3 cellular contexts compared by ENCODE assay signal in genomic region chr11:118439656-118440055, GRCh38.
TF ChIP-seq lines count a peak whose summit lies in the region.

No MANE protein-coding gene starts in this region.

TF ChIP-seq in SK-N-SH, 30 proteins besides CTCF, POLR2A, EP300 and RAD21:
- TF ChIP-seq FOXJ3 (CRISPR knock-in tag; IDR thresholded peaks at IDR 0.05): no peak
- TF ChIP-seq ELF1 (IDR thresholded peaks at IDR 0.05): no peak
- TF ChIP-seq TAF1 (IDR thresholded peaks at IDR 0.05; ENCODE audit: borderline replicate concordance, low read depth, low read length): no peak
- TF ChIP-seq FOSL2 (IDR thresholded peaks at IDR 0.05; ENCODE audit: borderline replicate concordance, low read depth): no peak
- TF ChIP-seq GATA2 (CRISPR knock-in tag; IDR thresholded peaks at IDR 0.05): no peak
- no peak for TF ChIP-seq FOXM1 (IDR thresholded peaks at IDR 0.05; ENCODE audit: low read depth)
- no peak for TF ChIP-seq JUND (IDR thresholded peaks at IDR 0.05)
- no peak for TF ChIP-seq GABPA (IDR thresholded peaks at IDR 0.05; ENCODE audit: low read depth)
- no peak for TF ChIP-seq ZBTB33 (IDR thresholded peaks at IDR 0.05; ENCODE audit: borderline replicate concordance, low read depth)
- no peak for TF ChIP-seq PBX3 (IDR thresholded peaks at IDR 0.05)
- TF ChIP-seq SIN3A (IDR thresholded peaks at IDR 0.05; ENCODE audit: borderline replicate concordance, low read depth, low read length): no peak
- no peak for TF ChIP-seq TEAD4 (IDR thresholded peaks at IDR 0.05; ENCODE audit: borderline replicate concordance, insufficient read depth)
- TF ChIP-seq NFIC (IDR thresholded peaks at IDR 0.05; ENCODE audit: borderline replicate concordance): no peak
- no peak for TF ChIP-seq NRF1 (IDR thresholded peaks at IDR 0.05; ENCODE audit: low read depth, low read length)
- TF ChIP-seq USF2 (IDR thresholded peaks at IDR 0.05; ENCODE audit: borderline replicate concordance, low read depth, low read length): no peak
- no peak for TF ChIP-seq RFX5 (IDR thresholded peaks at IDR 0.05; ENCODE audit: low read length)
- no peak for TF ChIP-seq POLR2AphosphoS5 (IDR thresholded peaks at IDR 0.05; ENCODE audit: low read depth, low read length)
- TF ChIP-seq IRF3 (IDR thresholded peaks at IDR 0.05; ENCODE audit: low read depth, low read length): no peak

TF ChIP-seq in SK-N-SH treated with all-trans-retinoic acid at 6 μM for 48 hours, 23 proteins besides CTCF, POLR2A, EP300 and RAD21:
- no peak for TF ChIP-seq TSHZ2 (CRISPR knock-in tag; IDR thresholded peaks at IDR 0.05)
- no peak for TF ChIP-seq ZFP3 (CRISPR knock-in tag; IDR thresholded peaks at IDR 0.05)
- no peak for TF ChIP-seq ZNF8 (CRISPR knock-in tag; IDR thresholded peaks at IDR 0.05)
- no peak for TF ChIP-seq PPARA (CRISPR knock-in tag; IDR thresholded peaks at IDR 0.05; ENCODE audit: borderline replicate concordance)
- no peak for TF ChIP-seq TOX (CRISPR knock-in tag; IDR thresholded peaks at IDR 0.05; ENCODE audit: borderline replicate concordance)
- TF ChIP-seq RARB (CRISPR knock-in tag; IDR thresholded peaks at IDR 0.05): no peak
- no peak for TF ChIP-seq CREB5 (CRISPR knock-in tag; IDR thresholded peaks at IDR 0.05; ENCODE audit: low read depth)
- TF ChIP-seq TCF4 (CRISPR knock-in tag; IDR thresholded peaks at IDR 0.05; ENCODE audit: borderline replicate concordance): no peak
- no peak for TF ChIP-seq CSRNP3 (CRISPR knock-in tag; IDR thresholded peaks at IDR 0.05)
- TF ChIP-seq ISL1 (CRISPR knock-in tag; IDR thresholded peaks at IDR 0.05): no peak
- TF ChIP-seq PATZ1 (CRISPR knock-in tag; IDR thresholded peaks at IDR 0.05; ENCODE audit: borderline replicate concordance): no peak
- TF ChIP-seq GLIS3 (CRISPR knock-in tag; IDR thresholded peaks at IDR 0.05): no peak
- no peak for TF ChIP-seq ZFP30 (CRISPR knock-in tag; IDR thresholded peaks at IDR 0.05)
TF ChIP-seq in SK-N-SH treated with all-trans-retinoic acid at 6 μM for 48 hours: peak in this region for 0.

TF ChIP-seq in K562, 482 proteins besides CTCF, POLR2A, EP300 and RAD21:
- TF ChIP-seq SIN3B (IDR thresholded peaks at IDR 0.05; ENCODE audit: low read depth) (no peak), SRSF7 (optimal IDR thresholded peaks at IDR 0.05; ENCODE audit: low read depth, low read length) (no peak), NELFE (IDR thresholded peaks at IDR 0.05; ENCODE audit: insufficient read depth, insufficient read length) (no peak), ZNF165 (CRISPR knock-in tag; IDR thresholded peaks at IDR 0.05; ENCODE audit: borderline replicate concordance) (no peak), MBD1 (CRISPR knock-in tag; IDR thresholded peaks at IDR 0.05) (no peak)
TF ChIP-seq in K562: peak in this region for 0.
